In the genomic region with DNA sequence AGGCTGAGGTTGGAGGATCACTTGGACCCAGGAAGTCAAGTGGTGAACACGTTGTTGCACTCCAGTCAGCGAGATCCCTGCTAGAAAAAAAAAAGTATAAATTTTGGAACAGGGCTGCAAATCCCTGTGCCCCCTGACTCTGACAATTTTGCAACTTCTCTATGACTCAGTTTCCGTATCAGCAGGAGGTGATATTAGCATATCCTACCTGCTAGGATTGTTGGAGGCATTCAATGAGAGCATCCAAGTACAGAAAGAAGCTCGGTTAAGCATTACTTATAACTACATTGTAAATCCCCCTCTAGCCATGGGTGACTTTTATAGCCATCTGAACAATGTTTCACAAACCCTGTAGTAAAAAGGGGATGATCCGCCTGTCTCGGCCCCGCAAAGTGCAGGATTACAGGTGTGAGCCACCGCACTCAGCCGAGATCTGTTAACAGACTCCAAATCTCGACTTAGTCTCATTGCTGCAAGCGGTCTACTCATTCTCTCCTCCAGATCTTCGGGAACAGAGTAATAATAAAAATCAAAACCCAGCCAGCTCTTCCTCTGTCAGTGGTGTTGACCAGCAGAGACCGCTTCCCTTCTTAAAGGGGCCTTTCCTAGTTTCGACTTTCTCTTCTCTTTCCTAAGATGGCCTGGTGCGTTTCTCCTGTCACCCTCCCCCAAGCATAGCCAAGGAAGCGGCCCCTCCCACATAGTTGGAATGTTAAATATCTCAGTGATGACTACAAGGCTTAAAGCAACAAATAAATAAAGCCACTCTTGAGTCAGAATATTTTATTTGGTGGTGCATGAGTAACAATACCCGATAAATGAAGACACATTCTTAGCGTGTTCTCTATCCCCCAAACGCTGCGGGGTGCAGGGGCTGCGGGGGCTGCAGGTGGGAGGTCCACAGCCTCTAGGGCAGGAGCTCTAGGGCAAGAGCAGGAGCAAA, we compare ENCODE assay signal across 8 cellular contexts. TPM values are rescaled to one million over a fixed set of nuclear protein-coding genes. Genes with fewer than 3 reads are reported as not detected.
DNase-seq lines count a peak whose midpoint lies in the region; ATAC-seq, FAIRE-seq and TF ChIP-seq lines count a peak whose summit lies in the region.

No MANE protein-coding gene starts in this region.

- peaks cover 4% of the 10 kb centered on the region for H3K27me3 Mint-ChIP-seq in activated CD8-positive, alpha-beta memory T cell treated with anti-CD3 and anti-CD28 coated beads, Interleukin-2, amount 10 ng/mL, durations not matched to agents 7 days and 5 days

- peaks cover 11% of the 10 kb centered on the region for H3K4me1 ChIP-seq in foreskin keratinocyte
- H3K4me1 ChIP-seq in parathyroid adenoma = peaks cover 6% of the 10 kb centered on the region

- H3K9me3 ChIP-seq in WERI-Rb-1 (ENCODE audit: severe bottlenecking) (peaks cover 3% of the 10 kb centered on the region), parathyroid adenoma (ENCODE audit: control insufficient read depth, low read length) (no peaks in the 10 kb centered on the region)

- H3K4me2 ChIP-seq in parathyroid adenoma (ENCODE audit: low read length) = no peak overlapping the region

- H3K4me3 ChIP-seq in WERI-Rb-1 (ENCODE audit: low read depth, low read length) (peak overlapping the region; percentile 7), parathyroid adenoma (ENCODE audit: low read depth, low read length) (no peak overlapping the region)

- H3K4me3 Mint-ChIP-seq in activated CD8-positive, alpha-beta memory T cell treated with anti-CD3 and anti-CD28 coated beads, Interleukin-2, amount 10 ng/mL, durations not matched to agents 7 days and 5 days = peak overlapping the region; percentile 78

- no peaks in the 10 kb centered on the region for H3K79me2 ChIP-seq in parathyroid adenoma

- H3K36me3 Mint-ChIP-seq in activated CD8-positive, alpha-beta memory T cell treated with anti-CD3 and anti-CD28 coated beads, Interleukin-2, amount 10 ng/mL, durations not matched to agents 7 days and 5 days = peaks cover 1% of the 10 kb centered on the region

- no peak for DNase-seq in activated CD8-positive, alpha-beta memory T cell treated with anti-CD3 and anti-CD28 coated beads, Interleukin-2, amount 10 ng/mL, durations not matched to agents 7 days and 5 days
- DNase-seq in activated CD8-positive, alpha-beta memory T cell treated with anti-CD3 and anti-CD28 coated beads for 24 hours = no peak
- peak; percentile 27 for DNase-seq in WERI-Rb-1
- DNase-seq in foreskin keratinocyte = peak; percentile 88 to 92
- DNase-seq in GM12891 (ENCODE audit: insufficient read length, low spot score) = no peak

- peak overlapping the region; percentile 75 for H2AFZ ChIP-seq in parathyroid adenoma

- H3K36me3 ChIP-seq in WERI-Rb-1 = no peaks in the 10 kb centered on the region
- no peaks in the 10 kb centered on the region for H3K36me3 ChIP-seq in parathyroid adenoma (ENCODE audit: control insufficient read depth, insufficient read depth, low read length)

- H3K27ac Mint-ChIP-seq in activated CD8-positive, alpha-beta memory T cell treated with anti-CD3 and anti-CD28 coated beads, Interleukin-2, amount 10 ng/mL, durations not matched to agents 7 days and 5 days = no peak overlapping the region

- no peak for FAIRE-seq in GM12891 (lab: Jason Lieb, UNC)

- no peak for ATAC-seq in activated CD8-positive, alpha-beta memory T cell treated with anti-CD3 and anti-CD28 coated beads, Interleukin-2, amount 10 ng/mL, durations not matched to agents 7 days and 5 days
- ATAC-seq in foreskin keratinocyte (peak; percentile 59), HG03159 (IDR thresholded peaks at IDR 0.05; ENCODE audit: unreplicated experiment) (no peak), HG02981 (IDR thresholded peaks at IDR 0.05; ENCODE audit: unreplicated experiment) (no peak)

- no peak overlapping the region for H3K9ac ChIP-seq in parathyroid adenoma

- H3K27ac ChIP-seq in WERI-Rb-1 (no peak overlapping the region), foreskin keratinocyte (peak overlapping the region; percentile 10), parathyroid adenoma (peak overlapping the region; percentile 17)

- no peaks in the 10 kb centered on the region for H3K27me3 ChIP-seq in WERI-Rb-1 (ENCODE audit: insufficient read depth, low read depth, severe bottlenecking)
- no peaks in the 10 kb centered on the region for H3K27me3 ChIP-seq in foreskin keratinocyte
- H3K27me3 ChIP-seq in parathyroid adenoma (ENCODE audit: control insufficient read depth, insufficient read depth, low read length) = no peaks in the 10 kb centered on the region

- H3K4me1 Mint-ChIP-seq in activated CD8-positive, alpha-beta memory T cell treated with anti-CD3 and anti-CD28 coated beads, Interleukin-2, amount 10 ng/mL, durations not matched to agents 7 days and 5 days = peaks cover 42% of the 10 kb centered on the region

- TF ChIP-seq CTCF in WERI-Rb-1 (IDR thresholded peaks at IDR 0.05; ENCODE audit: low read depth, low read length) (no peak), foreskin keratinocyte (conservative IDR thresholded peaks at IDR 0.05) (no peak), parathyroid adenoma (IDR thresholded peaks at IDR 0.05) (no peak)

- CTCF ChIA-PET in activated CD8-positive, alpha-beta memory T cell treated with anti-CD3 and anti-CD28 coated beads, Interleukin-2, amount 10 ng/mL, durations not matched to agents 7 days and 5 days (lab: Charles Lee) = interaction anchor here (0.7 to 2.4 kb wide), 6 partner anchors 9 to 1684 kb away, joined by 3 to 10 read pairs (median 5); partner anchors contain the start of gene BICRA

- no peak for TF ChIP-seq POLR2A in GM12891 (IDR thresholded peaks at IDR 0.05; ENCODE audit: low read depth, low read length)

- H3K9me3 Mint-ChIP-seq in activated CD8-positive, alpha-beta memory T cell treated with anti-CD3 and anti-CD28 coated beads, Interleukin-2, amount 10 ng/mL, durations not matched to agents 7 days and 5 days (ENCODE audit: low read depth) = no peaks in the 10 kb centered on the region

TF ChIP-seq in GM12891, 5 proteins besides CTCF, POLR2A, EP300 and RAD21:
- TF ChIP-seq POLR2AphosphoS5 (IDR thresholded peaks at IDR 0.05; ENCODE audit: low read depth, low read length) = no peak
TF ChIP-seq in GM12891: peak in this region for 0.

RNA-seq across cellular contexts. Expression of gene BICRA, which starts 10.3 kb away (rescaled TPM):
- total RNA-seq in activated CD8-positive, alpha-beta memory T cell treated with anti-CD3 and anti-CD28 coated beads, Interleukin-2, amount 10 ng/mL, durations not matched to agents 7 days and 5 days = 10 to 100 TPM; 16.6 to 20.7 TPM
- 3.3 and 3.7 TPM in 2 replicates for total RNA-seq in foreskin keratinocyte
- polyA plus RNA-seq in foreskin keratinocyte = 1.7 and 2.5 TPM in 2 replicates
- 4.2 TPM for polyA plus RNA-seq in GM12891 (2012; ENCODE audit: low read depth, missing spikeins)

RNA-seq across cellular contexts. Expression of gene ZNF541, which starts 25.7 kb away (rescaled TPM):
- under 1 TPM; 0.32 to 0.40 TPM for total RNA-seq in activated CD8-positive, alpha-beta memory T cell treated with anti-CD3 and anti-CD28 coated beads, Interleukin-2, amount 10 ng/mL, durations not matched to agents 7 days and 5 days
- not detected in 2 replicates for total RNA-seq in foreskin keratinocyte
- polyA plus RNA-seq in foreskin keratinocyte = not detected in 2 replicates
- polyA plus RNA-seq in GM12891 (2012; ENCODE audit: low read depth, missing spikeins) = 0.06 TPM

Comparison
In these comparisons a context has a peak if more than half of its experiments do, and no peak if none do; other contexts are left out.
1. DNase-seq: peak in WERI-Rb-1 (single experiment) and foreskin keratinocyte (2 of 2); none in activated CD8-positive, alpha-beta memory T cell treated with anti-CD3 and anti-CD28 coated beads, Interleukin-2, amount 10 ng/mL, durations not matched to agents 7 days and 5 days (single experiment), activated CD8-positive, alpha-beta memory T cell treated with anti-CD3 and anti-CD28 coated beads for 24 hours (single experiment) and GM12891 (single experiment).